14 cellular contexts compared by ENCODE assay signal in the genomic region with DNA sequence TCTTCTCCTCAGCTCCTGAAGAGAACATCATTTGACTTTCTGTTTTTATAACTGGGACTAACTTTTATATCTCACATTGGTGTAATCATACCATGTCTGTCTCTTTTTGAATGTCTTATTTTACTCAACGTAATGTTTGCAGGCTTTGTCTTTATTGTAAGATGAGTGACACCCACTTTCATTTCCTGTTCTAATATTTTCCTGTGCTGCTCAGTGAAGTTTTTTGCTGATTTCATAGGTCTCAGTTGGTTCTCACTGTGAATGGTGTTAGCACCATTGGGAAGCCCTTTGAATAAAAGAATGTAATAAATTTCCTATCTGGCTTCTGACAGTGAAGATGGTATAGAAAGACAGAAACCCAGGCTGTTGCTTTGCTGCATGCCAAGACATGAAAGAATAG.
DNase-seq lines count a peak whose midpoint lies in the region; ATAC-seq and TF ChIP-seq lines count a peak whose summit lies in the region.
"Had no signal": no experiment of that assay in that cellular context is flagged by ENCODE, and none has a peak within 500 bp of the region (broad histone marks: within the 10 kb centered on the region; RNA-seq: fewer than 3 reads in every experiment).

No MANE protein-coding gene starts in this region.

- H3K4me1 ChIP-seq in trophoblast cell (ENCODE audit: control insufficient read depth in 1 of 2, insufficient read depth in 2 of 2, low read length in 2 of 2): no peaks in the 10 kb centered on the region
- H3K4me1 ChIP-seq in gastrocnemius medialis: peaks cover 3 to 11% of the 10 kb centered on the region in 2 donors

- H3K4me2 ChIP-seq in trophoblast cell (ENCODE audit: low read length): no peak overlapping the region
- H3K4me2 ChIP-seq: A549, GM23338 had no signal

- no peak overlapping the region for H3K18ac ChIP-seq in trophoblast cell (ENCODE audit: low read length)

- peak; percentile 31 to 42 for ATAC-seq in activated naive CD4-positive, alpha-beta T cell treated with anti-CD3 and anti-CD28 coated beads, Interleukin-2, amount 50 U/mL, for 72 hours
- ATAC-seq in gastrocnemius medialis (no peak), HG02884 (IDR thresholded peaks at IDR 0.05; ENCODE audit: unreplicated experiment) (no peak)
- ATAC-seq: A549 had no signal

- H2AK5ac ChIP-seq in trophoblast cell (ENCODE audit: low read length): no peak overlapping the region

- H3K4me1 Mint-ChIP-seq in activated CD4-positive, alpha-beta T cell treated with anti-CD3 and anti-CD28 coated beads, Interleukin-2, amount 10 ng/mL, durations not matched to agents 7 days and 5 days: peaks cover 43% of the 10 kb centered on the region

- H3K4me3 ChIP-seq in trophoblast cell (ENCODE audit: low read depth, low read length): no peak overlapping the region
- no peak overlapping the region for H3K4me3 ChIP-seq in gastrocnemius medialis
- H3K4me3 ChIP-seq: A549, coronary artery, GM23338 had no signal

- H3K9me3 Mint-ChIP-seq in activated CD4-positive, alpha-beta T cell treated with anti-CD3 and anti-CD28 coated beads, Interleukin-2, amount 10 ng/mL, durations not matched to agents 7 days and 5 days: no peaks in the 10 kb centered on the region
- H3K9me3 Mint-ChIP-seq in activated naive CD4-positive, alpha-beta T cell treated with anti-CD3 and anti-CD28 coated beads, Interleukin-2, amount 50 U/mL, for 72 hours: no peaks in the 10 kb centered on the region
- H3K9me3 Mint-ChIP-seq: GM23338, type B pancreatic cell had no signal

- H2BK5ac ChIP-seq in trophoblast cell (ENCODE audit: low read depth, low read length, poor library complexity): no peak overlapping the region

- intact Hi-C loops in gastrocnemius medialis (cut with DNase I; ENCODE audit: low total_unique reads): no loop called here

- in situ Hi-C loops in gastrocnemius medialis (cut with MboI; ENCODE audit: low sequenced_read_pairs in 4 of 4): loop anchor here (5.0 to 10.0 kb wide), 4 partner anchors 134 to 564 kb away; no protein-coding TSS in a partner anchor

- H2AFZ ChIP-seq in trophoblast cell (ENCODE audit: insufficient read depth, low read length, poor library complexity): no peak overlapping the region
- H2AFZ ChIP-seq: GM23338 had no signal

- peak overlapping the region; percentile 49 for H3K23ac ChIP-seq in trophoblast cell (ENCODE audit: low read length)

- H3K27ac ChIP-seq in trophoblast cell (ENCODE audit: low read depth, low read length): no peak overlapping the region
- no peak overlapping the region for H3K27ac ChIP-seq in gastrocnemius medialis
- H3K27ac ChIP-seq: A549, coronary artery had no signal

- H2BK120ac ChIP-seq in trophoblast cell (ENCODE audit: insufficient read depth, low read length, poor library complexity): no peak overlapping the region

- POLR2A ChIA-PET in activated CD4-positive, alpha-beta T cell treated with anti-CD3 and anti-CD28 coated beads, Interleukin-2, amount 10 ng/mL, durations not matched to agents 7 days and 5 days (lab: Charles Lee): no interaction called here
- POLR2A ChIA-PET in HEK293T (lab: Yijun Ruan, JAX): no interaction called here

- no peaks in the 10 kb centered on the region for H3K27me3 ChIP-seq in trophoblast cell (ENCODE audit: insufficient read depth, low read length)
- no peaks in the 10 kb centered on the region for H3K27me3 ChIP-seq in gastrocnemius medialis

- H3K79me1 ChIP-seq in trophoblast cell (ENCODE audit: low read length): no peaks in the 10 kb centered on the region

- H3K36me3 Mint-ChIP-seq in activated CD4-positive, alpha-beta T cell treated with anti-CD3 and anti-CD28 coated beads, Interleukin-2, amount 10 ng/mL, durations not matched to agents 7 days and 5 days (ENCODE audit: low read depth): peaks cover 24% of the 10 kb centered on the region
- H3K36me3 Mint-ChIP-seq in activated naive CD4-positive, alpha-beta T cell treated with anti-CD3 and anti-CD28 coated beads, Interleukin-2, amount 50 U/mL, for 72 hours: peaks cover 0 to 7% of the 10 kb centered on the region in 2 donors

- CTCF ChIA-PET in activated CD4-positive, alpha-beta T cell treated with anti-CD3 and anti-CD28 coated beads, Interleukin-2, amount 10 ng/mL, durations not matched to agents 7 days and 5 days (lab: Charles Lee): interaction anchor here (1.3 kb wide), 1 partner anchor 560 kb away, joined by 3 read pairs; no protein-coding TSS in a partner anchor
- CTCF ChIA-PET in HEK293T (lab: Yijun Ruan, JAX): no interaction called here

- no CpG with 5 or more reads among the region's 1 CpG for WGBS in trophoblast cell (ENCODE audit: extremely low coverage, insufficient coverage, insufficient read length)

- H3K36me3 ChIP-seq in trophoblast cell (ENCODE audit: control insufficient read depth in 1 of 2, insufficient read depth in 2 of 2, low read length in 2 of 2): peaks cover 0 to 5% of the 10 kb centered on the region in 2 experiments
- H3K36me3 ChIP-seq in gastrocnemius medialis: peaks cover under 1 to 28% of the 10 kb centered on the region in 2 donors

- H3K27ac Mint-ChIP-seq in activated CD4-positive, alpha-beta T cell treated with anti-CD3 and anti-CD28 coated beads, Interleukin-2, amount 10 ng/mL, durations not matched to agents 7 days and 5 days: peak overlapping the region; percentile 73
- peak overlapping the region; percentile 48 for H3K27ac Mint-ChIP-seq in activated naive CD4-positive, alpha-beta T cell treated with anti-CD3 and anti-CD28 coated beads, Interleukin-2, amount 50 U/mL, for 72 hours
- H3K27ac Mint-ChIP-seq: GM23338, type B pancreatic cell had no signal

- H4K8ac ChIP-seq in trophoblast cell (ENCODE audit: low read depth, low read length): no peak overlapping the region

- H2BK12ac ChIP-seq in trophoblast cell (ENCODE audit: low read length): no peak overlapping the region

- no peaks in the 10 kb centered on the region for H3K9me3 ChIP-seq in trophoblast cell (ENCODE audit: insufficient read depth, low read depth, low read length)
- H3K9me3 ChIP-seq in gastrocnemius medialis: no peaks in the 10 kb centered on the region
- H3K9me3 ChIP-seq: A549 had no signal

- no peak overlapping the region for H3K4ac ChIP-seq in trophoblast cell (ENCODE audit: low read depth, low read length)

- H4K91ac ChIP-seq in trophoblast cell (ENCODE audit: low read depth, low read length): no peak overlapping the region

- no peak for TF ChIP-seq CTCF in gastrocnemius medialis (IDR thresholded peaks at IDR 0.05 in 4 of 5, conservative IDR thresholded peaks at IDR 0.05 in 1 of 5)

- no peak for TF ChIP-seq POLR2A in gastrocnemius medialis (IDR thresholded peaks at IDR 0.05)

- no peak overlapping the region for H3K14ac ChIP-seq in trophoblast cell (ENCODE audit: low read length)

- no peaks in the 10 kb centered on the region for H3K27me3 Mint-ChIP-seq in activated CD4-positive, alpha-beta T cell treated with anti-CD3 and anti-CD28 coated beads, Interleukin-2, amount 10 ng/mL, durations not matched to agents 7 days and 5 days
- H3K27me3 Mint-ChIP-seq: type B pancreatic cell had no signal

- no peak overlapping the region for H3K9ac ChIP-seq in trophoblast cell (ENCODE audit: low read length)

- H3K79me2 ChIP-seq in trophoblast cell (ENCODE audit: control insufficient read depth, insufficient read depth, low read length, poor library complexity): no peaks in the 10 kb centered on the region

- no peak overlapping the region for H3K4me3 Mint-ChIP-seq in activated CD4-positive, alpha-beta T cell treated with anti-CD3 and anti-CD28 coated beads, Interleukin-2, amount 10 ng/mL, durations not matched to agents 7 days and 5 days
- H3K4me3 Mint-ChIP-seq: GM23338, type B pancreatic cell had no signal

- no peak overlapping the region for H4K12ac ChIP-seq in trophoblast cell (ENCODE audit: low read depth, low read length)

- DNase-seq in activated CD4-positive, alpha-beta T cell treated with anti-CD3 and anti-CD28 coated beads, Interleukin-2, amount 10 ng/mL, durations not matched to agents 7 days and 5 days: no peak
- no peak for DNase-seq in activated CD4-positive, alpha-beta T cell treated with anti-CD3 and anti-CD28 coated beads, Interleukin-2, amount 50 U/mL, for 48 hours
- no peak for DNase-seq in HEK293T (ENCODE audit: extremely low spot score)
- no peak for DNase-seq in activated naive CD4-positive, alpha-beta T cell treated with anti-CD3 and anti-CD28 coated beads, Interleukin-2, amount 50 U/mL, for 72 hours (ENCODE audit: low spot score in 2 of 2)
- DNase-seq in trophoblast cell: no peak
- no peak for DNase-seq in DMS53 (lab: John Stamatoyannopoulos, UW)
- DNase-seq in gastrocnemius medialis: no peak
- DNase-seq: activated CD4-positive, alpha-beta T cell treated with anti-CD3 and anti-CD28 coated beads, Interleukin-2, amount 50 U/mL, for 1 hour; SW 1271 had no signal

TF ChIP-seq in HEK293T, 16 proteins besides CTCF, POLR2A, EP300 and RAD21:
- TF ChIP-seq L3MBTL2 (conservative IDR thresholded peaks at IDR 0.05): no peak
- no peak for TF ChIP-seq ZNF384 (IDR thresholded peaks at IDR 0.05)
- 0 out of 2 replicates have a peak, but pooled peaks have one; percentile 2 for TF ChIP-seq PKNOX1 (IDR thresholded peaks at IDR 0.05)

Comparison
In these comparisons a context has a peak if more than half of its experiments do, and no peak if none do; other contexts are left out.
1. ATAC-seq: peak in activated naive CD4-positive, alpha-beta T cell treated with anti-CD3 and anti-CD28 coated beads, Interleukin-2, amount 50 U/mL, for 72 hours (2 of 2); none in gastrocnemius medialis (0 of 2) and HG02884 (single experiment).